Comparison of ENCODE assay signal across 10 cellular contexts in genomic region chr5:150946351-150946905, GRCh38. TPM values are rescaled to one million over a fixed set of nuclear protein-coding genes. Genes with fewer than 3 reads are reported as not detected.
A peak's percentile ranks its signal among the peaks of the same experiment; 100 is the strongest.
DNase-seq lines count a peak whose midpoint lies in the region; ATAC-seq, FAIRE-seq and TF ChIP-seq lines count a peak whose summit lies in the region.
"Had no signal": no experiment of that assay in that cellular context is flagged by ENCODE, and none has a peak within 500 bp of the region (broad histone marks: within the 10 kb centered on the region; RNA-seq: fewer than 3 reads in every experiment).

No MANE protein-coding gene starts in this region.

- H3K4me1 ChIP-seq in adipocyte (ENCODE audit: control insufficient read depth, insufficient read depth, low read length) (no peaks in the 10 kb centered on the region), osteoblast (ENCODE audit: insufficient read depth, low read length) (no peaks in the 10 kb centered on the region)

- no peak for TF ChIP-seq CTCF in osteoblast (IDR thresholded peaks at IDR 0.05; ENCODE audit: extremely low read depth, low read depth, low read length)
- TF ChIP-seq CTCF in Calu3 (IDR thresholded peaks at IDR 0.05; ENCODE audit: unreplicated experiment): no peak

- H3K36me3 Mint-ChIP-seq in Calu3 (ENCODE audit: insufficient read depth, unreplicated experiment): no peaks in the 10 kb centered on the region

- H3K4me3 Mint-ChIP-seq in Calu3 (ENCODE audit: low read depth, unreplicated experiment): no peak overlapping the region

- intact Hi-C loops in Calu3 (cut with micrococcal nuclease; ENCODE audit: unreplicated experiment): no loop called here

- H4K20me1 ChIP-seq in osteoblast (ENCODE audit: insufficient read depth, low read length): no peaks in the 10 kb centered on the region

- H3K9me3 ChIP-seq in adipocyte (ENCODE audit: control insufficient read depth, low read length) (peaks cover 98% of the 10 kb centered on the region), osteoblast (ENCODE audit: low read depth, low read length) (peaks cover 31% of the 10 kb centered on the region)

- H3K27ac Mint-ChIP-seq in Calu3 (ENCODE audit: unreplicated experiment): no peak overlapping the region

- peak overlapping the region; percentile 81 for H3K4me3 ChIP-seq in adipocyte (ENCODE audit: low read length)
- H3K4me3 ChIP-seq in osteoblast (ENCODE audit: insufficient read depth, low read length): peak overlapping the region; percentile 69

- FAIRE-seq in frontal cortex (lab: Jason Lieb, UNC): no peak

- peak overlapping the region; percentile 73 for H3K9ac ChIP-seq in adipocyte (ENCODE audit: low read length)

- BruUV-seq in Calu3 (replicated peaks; lab: Mats Ljungman, UMichigan): no TSS peak

- H3K4me1 Mint-ChIP-seq in Calu3 (ENCODE audit: low read depth, unreplicated experiment): no peaks in the 10 kb centered on the region

- H3K4me2 ChIP-seq in osteoblast (ENCODE audit: insufficient read depth, low read length): peak overlapping the region; percentile 78

- peak overlapping the region; percentile 75 for H3K27ac ChIP-seq in osteoblast (ENCODE audit: low read depth, low read length)

- H3K27me3 Mint-ChIP-seq in Calu3 (ENCODE audit: unreplicated experiment): no peaks in the 10 kb centered on the region

- CTCF ChIA-PET in Calu3 (lab: Charles Lee): no interaction called here

- H2AFZ ChIP-seq in osteoblast (ENCODE audit: low read length): peak overlapping the region; percentile 86

- ATAC-seq in HG02981 (IDR thresholded peaks at IDR 0.05; ENCODE audit: unreplicated experiment) (no peak), GM18498 (IDR thresholded peaks at IDR 0.05; ENCODE audit: unreplicated experiment) (no peak)

- peaks cover 5% of the 10 kb centered on the region for H3K36me3 ChIP-seq in adipocyte (ENCODE audit: control insufficient read depth, insufficient read depth, low read length, severe bottlenecking)
- H3K36me3 ChIP-seq in osteoblast (ENCODE audit: insufficient read depth, low read length): no peaks in the 10 kb centered on the region

- H3K27me3 ChIP-seq in adipocyte (replicated peaks; ENCODE audit: control insufficient read depth, insufficient read depth, low read length) (no peaks in the 10 kb centered on the region), osteoblast (ENCODE audit: insufficient read depth, low read length) (no peaks in the 10 kb centered on the region)

- H3K9me3 Mint-ChIP-seq in Calu3 (ENCODE audit: low read depth, unreplicated experiment): peaks cover 25% of the 10 kb centered on the region

- peak; percentile 66 for DNase-seq in AG08395 (ENCODE audit: low spot score)
- no peak for DNase-seq in adipocyte (ENCODE audit: low read depth)
- DNase-seq in frontal cortex (ENCODE audit: low spot score in 2 of 2): peak; percentile 45 to 48
- peak; percentile 62 for DNase-seq in osteoblast (ENCODE audit: insufficient read length, low spot score, missing footprints)
- no peak for DNase-seq in COR-L47 (lab: John Stamatoyannopoulos, UW)
- no peak for DNase-seq in Calu3
- DNase-seq: DMS 273 treated with DMSO at 0.1 percent for 48 hours, MV-4-11 had no signal

- no peaks in the 10 kb centered on the region for H3K79me2 ChIP-seq in osteoblast (ENCODE audit: insufficient read depth, low read length)

RNA-seq across cellular contexts. Expression of gene ZNF300, which starts 41.6 kb away (rescaled TPM):
- 90.9 TPM for total RNA-seq in frontal cortex
- 5.9 and 6.5 TPM in 2 replicates for total RNA-seq in osteoblast
- 9.1 and 11.3 TPM in 2 replicates for total RNA-seq in Calu3 (2022)

Comparison
In these comparisons a context has a peak if more than half of its experiments do, and no peak if none do; other contexts are left out.
1. DNase-seq: peak in AG08395 (single experiment), frontal cortex (2 of 2) and osteoblast (single experiment); none in adipocyte (single experiment), COR-L47 (single experiment) and Calu3 (single experiment).